ENCODE assay signal across 8 cellular contexts in genomic region chr11:5476184-5476819, GRCh38. TPM values are rescaled to one million over a fixed set of nuclear protein-coding genes. Genes with fewer than 3 reads are reported as not detected.
DNase-seq lines count a peak whose midpoint lies in the region; ATAC-seq lines count a peak whose summit lies in the region.

No MANE protein-coding gene starts in this region.

- intact Hi-C loops in activated CD4-positive, alpha-beta T cell treated with anti-CD3 and anti-CD28 coated beads for 36 hours (cut with DNase I, micrococcal nuclease), result loop anchor here (1.0 to 5.0 kb wide), 6 partner anchors 77 to 877 kb away; partner anchors contain the start of genes OR52N2 (in 2 of the 2) and OR52E5 (in 1 of the 2)

- no peak overlapping the region for H3K9ac ChIP-seq in neuronal stem cell (ENCODE audit: low read depth, low read length, poor library complexity)

- H3K4me3 ChIP-seq in MG63 (no peak overlapping the region), neuronal stem cell (ENCODE audit: low read length in 2 of 2) (no peak overlapping the region)

- H3K27ac Mint-ChIP-seq in activated CD4-positive, alpha-beta T cell treated with anti-CD3 and anti-CD28 coated beads for 36 hours, result no peak overlapping the region

- no CpG with 5 or more reads among the region's 2 CpGs for WGBS in neuronal stem cell (ENCODE audit: extremely low coverage in 2 of 2, insufficient read length in 2 of 2, insufficient replicate concordance in 1 of 2), 2 donors

- no peak overlapping the region for H3K4me3 Mint-ChIP-seq in activated CD4-positive, alpha-beta T cell treated with anti-CD3 and anti-CD28 coated beads for 36 hours

- no peak overlapping the region for H3K23ac ChIP-seq in neuronal stem cell (ENCODE audit: low read depth, low read length, poor library complexity)

- no peak overlapping the region for H3K14ac ChIP-seq in neuronal stem cell (ENCODE audit: low read length)

- DNase-seq in NOMO-1 treated with DMSO at 0.1 percent for 48 hours (lab: John Stamatoyannopoulos, UW; ENCODE audit: unreplicated experiment), result peak; percentile 42
- DNase-seq in NOMO-1 treated with dmso at 0.1 percent for 144 hours (lab: John Stamatoyannopoulos, UW; ENCODE audit: unreplicated experiment), result no peak
- peak; percentile 5 for DNase-seq in MG63
- peak; percentile 59 for DNase-seq in activated CD4-positive, alpha-beta T cell treated with anti-CD3 and anti-CD28 coated beads for 36 hours
- DNase-seq in fibroblast of gingiva (ENCODE audit: low read depth), result peak; percentile 29
- DNase-seq in neuronal stem cell (ENCODE audit: low spot score), result peak; percentile 38
- DNase-seq in DMS79 treated with DMSO at 0.1 percent for 48 hours (lab: John Stamatoyannopoulos, UW), result no peak

- no peak overlapping the region for H4K91ac ChIP-seq in neuronal stem cell (ENCODE audit: low read depth, low read length, poor library complexity)

- no peak overlapping the region for H3K4me2 ChIP-seq in neuronal stem cell (ENCODE audit: insufficient read depth, low read length, poor library complexity, severe bottlenecking)

- H2BK12ac ChIP-seq in neuronal stem cell (ENCODE audit: low read length), result no peak overlapping the region

- H2BK120ac ChIP-seq in neuronal stem cell (ENCODE audit: low read depth, low read length), result no peak overlapping the region

- H4K8ac ChIP-seq in neuronal stem cell (ENCODE audit: low read depth, low read length), result no peak overlapping the region

- peaks cover 1% of the 10 kb centered on the region for H3K9me3 Mint-ChIP-seq in activated CD4-positive, alpha-beta T cell treated with anti-CD3 and anti-CD28 coated beads for 36 hours (ENCODE audit: low read depth)

- peaks cover 11% of the 10 kb centered on the region for H3K27me3 ChIP-seq in MG63
- H3K27me3 ChIP-seq in neuronal stem cell (ENCODE audit: control insufficient read depth in 3 of 3, insufficient read depth in 3 of 3, low read depth in 1 of 3, low read length in 3 of 3), result no peaks in the 10 kb centered on the region

- no peak overlapping the region for H3K18ac ChIP-seq in neuronal stem cell (ENCODE audit: low read length)

- H2BK5ac ChIP-seq in neuronal stem cell (ENCODE audit: low read length), result no peak overlapping the region

- ATAC-seq in GM21786 (IDR thresholded peaks at IDR 0.05; ENCODE audit: unreplicated experiment), result peak; percentile 78
- ATAC-seq in activated CD4-positive, alpha-beta T cell treated with anti-CD3 and anti-CD28 coated beads for 36 hours, result peak; percentile 53

- no peaks in the 10 kb centered on the region for H3K4me1 ChIP-seq in neuronal stem cell (ENCODE audit: control insufficient read depth in 2 of 2, insufficient read depth in 1 of 2, low read depth in 1 of 2, low read length in 2 of 2)

- no peak overlapping the region for H2BK15ac ChIP-seq in neuronal stem cell (ENCODE audit: low read length)

- no peaks in the 10 kb centered on the region for H3K9me3 ChIP-seq in MG63
- H3K9me3 ChIP-seq in neuronal stem cell (replicated peaks in 1 of 2; ENCODE audit: control insufficient read depth in 2 of 2, insufficient read depth in 1 of 2, low read depth in 1 of 2, low read length in 2 of 2), result no peaks in the 10 kb centered on the region

- CTCF ChIA-PET in activated CD4-positive, alpha-beta T cell treated with anti-CD3 and anti-CD28 coated beads for 36 hours (lab: Charles Lee), result interaction anchor here (0.7 to 2.3 kb wide), 12 partner anchors 10 to 877 kb away, joined by 3 to 17 read pairs (median 3); no protein-coding TSS in a partner anchor

- peaks cover 16% of the 10 kb centered on the region for H3K27me3 Mint-ChIP-seq in activated CD4-positive, alpha-beta T cell treated with anti-CD3 and anti-CD28 coated beads for 36 hours

- POLR2A ChIA-PET in activated CD4-positive, alpha-beta T cell treated with anti-CD3 and anti-CD28 coated beads for 36 hours (lab: Charles Lee), result no interaction called here

- no peaks in the 10 kb centered on the region for H3K79me1 ChIP-seq in neuronal stem cell (ENCODE audit: low read depth, low read length)

- H2AK5ac ChIP-seq in neuronal stem cell (ENCODE audit: low read depth, low read length), result no peak overlapping the region

- H3K36me3 Mint-ChIP-seq in activated CD4-positive, alpha-beta T cell treated with anti-CD3 and anti-CD28 coated beads for 36 hours (ENCODE audit: low read depth), result no peaks in the 10 kb centered on the region

- no peak overlapping the region for H3K27ac ChIP-seq in neuronal stem cell (replicated peaks; ENCODE audit: low read length)

- H3K36me3 ChIP-seq in MG63 (no peaks in the 10 kb centered on the region), neuronal stem cell (replicated peaks in 1 of 2; ENCODE audit: control insufficient read depth in 2 of 2, insufficient read depth in 2 of 2, low read length in 2 of 2) (no peaks in the 10 kb centered on the region)

- no peaks in the 10 kb centered on the region for H3K4me1 Mint-ChIP-seq in activated CD4-positive, alpha-beta T cell treated with anti-CD3 and anti-CD28 coated beads for 36 hours

- H2AFZ ChIP-seq in neuronal stem cell (ENCODE audit: low read length), result no peak overlapping the region

- no peak overlapping the region for H3K4ac ChIP-seq in neuronal stem cell (ENCODE audit: low read length)

RNA-seq across cellular contexts. Expression of gene OR52D1, which starts 12.2 kb away (rescaled TPM):
- not detected in 2 replicates for total RNA-seq in MG63 (2014; rRNA removed; shearing (Covaris generic); ENCODE audit: low replicate concordance)
- not detected for total RNA-seq in activated CD4-positive, alpha-beta T cell treated with anti-CD3 and anti-CD28 coated beads for 36 hours
- polyA plus RNA-seq in neuronal stem cell (2013, experiment 1 of 2), result not detected
- not detected for polyA plus RNA-seq in neuronal stem cell (2013, experiment 2 of 2)

RNA-seq across cellular contexts. Expression of gene OR51I2, which starts 27.2 kb away (rescaled TPM):
- not detected in 2 replicates for total RNA-seq in MG63 (2014; rRNA removed; shearing (Covaris generic); ENCODE audit: low replicate concordance)
- not detected for total RNA-seq in activated CD4-positive, alpha-beta T cell treated with anti-CD3 and anti-CD28 coated beads for 36 hours
- not detected for polyA plus RNA-seq in neuronal stem cell (2013, experiment 1 of 2)
- not detected for polyA plus RNA-seq in neuronal stem cell (2013, experiment 2 of 2)

RNA-seq across cellular contexts. Expression of gene UBQLN3, which starts 33.5 kb away (rescaled TPM):
- not detected in 2 replicates for total RNA-seq in MG63 (2014; rRNA removed; shearing (Covaris generic); ENCODE audit: low replicate concordance)
- not detected for total RNA-seq in activated CD4-positive, alpha-beta T cell treated with anti-CD3 and anti-CD28 coated beads for 36 hours
- not detected for polyA plus RNA-seq in neuronal stem cell (2013, experiment 1 of 2)
- not detected for polyA plus RNA-seq in neuronal stem cell (2013, experiment 2 of 2)

RNA-seq across cellular contexts. Expression of gene OR51I1, which starts 35.0 kb away (rescaled TPM):
- not detected in 2 replicates for total RNA-seq in MG63 (2014; rRNA removed; shearing (Covaris generic); ENCODE audit: low replicate concordance)
- not detected for total RNA-seq in activated CD4-positive, alpha-beta T cell treated with anti-CD3 and anti-CD28 coated beads for 36 hours
- polyA plus RNA-seq in neuronal stem cell (2013, experiment 1 of 2), result not detected
- polyA plus RNA-seq in neuronal stem cell (2013, experiment 2 of 2), result not detected

RNA-seq across cellular contexts. Expression of gene UBQLNL, which starts 40.2 kb away (rescaled TPM):
- not detected in 2 replicates for total RNA-seq in MG63 (2014; rRNA removed; shearing (Covaris generic); ENCODE audit: low replicate concordance)
- under 1 TPM; 0.11 to 0.14 TPM for total RNA-seq in activated CD4-positive, alpha-beta T cell treated with anti-CD3 and anti-CD28 coated beads for 36 hours
- polyA plus RNA-seq in neuronal stem cell (2013, experiment 1 of 2), result 0.11 TPM
- 0.07 TPM for polyA plus RNA-seq in neuronal stem cell (2013, experiment 2 of 2)

Comparison
In these comparisons a context has a peak if more than half of its experiments do, and no peak if none do; other contexts are left out.
1. DNase-seq: peak in NOMO-1 treated with DMSO at 0.1 percent for 48 hours (single experiment), MG63 (single experiment), activated CD4-positive, alpha-beta T cell treated with anti-CD3 and anti-CD28 coated beads for 36 hours (single experiment), fibroblast of gingiva (single experiment) and neuronal stem cell (single experiment); none in NOMO-1 treated with dmso at 0.1 percent for 144 hours (single experiment) and DMS79 treated with DMSO at 0.1 percent for 48 hours (single experiment).